Comparison of ENCODE assay signal across 34 cellular contexts in genomic region chr1:220666349-220666748, GRCh38.
"Had no signal": no experiment of that assay in that cellular context is flagged by ENCODE, and none has a peak within 500 bp of the region (broad histone marks: within the 10 kb centered on the region; RNA-seq: fewer than 3 reads in every experiment).

No MANE protein-coding gene starts in this region.

- H3K27me3 ChIP-seq: adrenal gland, body of pancreas, brain microvascular endothelial cell, breast epithelium had no signal

- H3K4me3 Mint-ChIP-seq: activated CD4-positive, alpha-beta T cell treated with anti-CD3 and anti-CD28 coated beads for 36 hours; activated CD4-positive, alpha-beta T cell treated with anti-CD3 and anti-CD28 coated beads, Interleukin-2, amount 10 ng/mL, durations not matched to agents 7 days and 5 days; activated CD8-positive, alpha-beta T cell treated with anti-CD3 and anti-CD28 coated beads for 36 hours; activated naive CD4-positive, alpha-beta T cell treated with anti-CD3 and anti-CD28 coated beads for 36 hours; activated naive CD8-positive, alpha-beta T cell treated with anti-CD3 and anti-CD28 coated beads for 36 hours; activated T-cell treated with anti-CD3 and anti-CD28 coated beads, Interleukin-2, amount 50 U/mL, for 4 hours; activated T-cell treated with anti-CD3 and anti-CD28 coated beads, Interleukin-2, amount 50 U/mL, for 72 hours; activated T-helper 1 cell treated with anti-CD3 and anti-CD28 coated beads, Interleukin-12 subunit alpha, Interleukin-12 subunit beta, Interleukin-2, Interleukin-4 antibody, amounts not matched to agents 30 ng/mL and 10 ng/mL and 1 ng/mL, durations not matched to agents 14 hours and 24 hours and 36 hours; activated T-helper 17 cell treated with anti-CD3 and anti-CD28 coated beads, Interleukin-2, amount 50 U/mL, for 72 hours; T-helper 1 cell treated with Interleukin-12 subunit alpha and Interleukin-12 subunit beta and Interleukin-4 antibody, amounts not matched to agents 30 μg/mL and 1 μg/mL, for 36 hours; T-helper 2 cell treated with Interferon-gamma antibody and Interleukin-4, amounts not matched to agents 5 μg/mL and 100 μg/mL, for 36 hours had no signal

- DNase-seq: activated CD4-positive, alpha-beta T cell treated with anti-CD3 and anti-CD28 coated beads for 1 hour; activated CD4-positive, alpha-beta T cell treated with anti-CD3 and anti-CD28 coated beads for 36 hours; activated CD4-positive, alpha-beta T cell treated with anti-CD3 and anti-CD28 coated beads for 48 hours; activated CD4-positive, alpha-beta T cell treated with anti-CD3 and anti-CD28 coated beads, Interleukin-2, amount 10 ng/mL, durations not matched to agents 7 days and 5 days; activated CD4-positive, alpha-beta T cell treated with anti-CD3 and anti-CD28 coated beads, Interleukin-2, amount 50 U/mL, for 48 hours; activated CD4-positive, CD25-positive, alpha-beta regulatory T cell; activated CD8-positive, alpha-beta memory T cell treated with anti-CD3 and anti-CD28 coated beads, Interleukin-2, amount 50 U/mL, for 4 hours; activated CD8-positive, alpha-beta T cell treated with anti-CD3 and anti-CD28 coated beads for 36 hours; activated effector memory CD4-positive, alpha-beta T cell treated with anti-CD3 and anti-CD28 coated beads, Interleukin-2, amount 50 U/mL, for 16 hours; activated gamma-delta T cell treated with Interleukin-2 at 50 U/mL for 16 hours; activated naive CD4-positive, alpha-beta T cell; activated naive CD4-positive, alpha-beta T cell treated with anti-CD3 and anti-CD28 coated beads for 36 hours; activated naive CD4-positive, alpha-beta T cell treated with anti-CD3 and anti-CD28 coated beads, Interleukin-2, amount 50 U/mL, for 16 hours; activated naive CD8-positive, alpha-beta T cell treated with anti-CD3 and anti-CD28 coated beads for 36 hours; activated T-cell treated with anti-CD3 and anti-CD28 coated beads for 4 hours; activated T-cell treated with anti-CD3 and anti-CD28 coated beads, Interleukin-2, amount 50 U/mL, for 1 hour; activated T-cell treated with anti-CD3 and anti-CD28 coated beads, Interleukin-2, amount 50 U/mL, for 4 hours; activated T-cell treated with anti-CD3 and anti-CD28 coated beads, Interleukin-2, amount 50 U/mL, for 72 hours; adrenal gland; amniotic stem cell; aorta; body of pancreas; brain microvascular endothelial cell; central memory CD4-positive, alpha-beta T cell; T-helper 2 cell; T-helper 9 cell had no signal

- H3K9me3 ChIP-seq: adrenal gland, body of pancreas had no signal

- H3K36me3 ChIP-seq: adrenal gland, brain microvascular endothelial cell, breast epithelium had no signal

- H3K4me1 Mint-ChIP-seq: activated CD4-positive, alpha-beta T cell treated with anti-CD3 and anti-CD28 coated beads for 36 hours; activated CD4-positive, alpha-beta T cell treated with anti-CD3 and anti-CD28 coated beads, Interleukin-2, amount 10 ng/mL, durations not matched to agents 7 days and 5 days; activated naive CD8-positive, alpha-beta T cell treated with anti-CD3 and anti-CD28 coated beads for 36 hours; activated T-helper 17 cell treated with anti-CD3 and anti-CD28 coated beads, Interleukin-2, amount 50 U/mL, for 72 hours had no signal

- H3K9me3 Mint-ChIP-seq: activated CD4-positive, alpha-beta T cell treated with anti-CD3 and anti-CD28 coated beads, Interleukin-2, amount 10 ng/mL, durations not matched to agents 7 days and 5 days; activated naive CD4-positive, alpha-beta T cell treated with anti-CD3 and anti-CD28 coated beads, Interleukin-2, amount 50 U/mL, for 72 hours; activated T-helper 1 cell treated with anti-CD3 and anti-CD28 coated beads, Interleukin-12 subunit alpha, Interleukin-12 subunit beta, Interleukin-2, Interleukin-4 antibody, amounts not matched to agents 30 ng/mL and 10 ng/mL and 1 ng/mL, durations not matched to agents 14 hours and 24 hours and 36 hours; activated T-helper 17 cell treated with anti-CD3 and anti-CD28 coated beads, Interleukin-2, amount 50 U/mL, for 72 hours; T-helper 1 cell treated with Interleukin-12 subunit alpha and Interleukin-12 subunit beta and Interleukin-4 antibody, amounts not matched to agents 30 μg/mL and 1 μg/mL, for 36 hours; T-helper 2 cell treated with Interferon-gamma antibody and Interleukin-4, amounts not matched to agents 5 μg/mL and 100 μg/mL, for 36 hours had no signal

- ATAC-seq: activated CD4-positive, alpha-beta T cell treated with anti-CD3 and anti-CD28 coated beads for 36 hours; activated CD4-positive, CD25-positive, alpha-beta regulatory T cell treated with anti-CD3 and anti-CD28 coated beads, Interleukin-2, amount 50 U/mL, for 24 hours; activated CD8-positive, alpha-beta T cell treated with anti-CD3 and anti-CD28 coated beads for 36 hours; activated naive CD4-positive, alpha-beta T cell treated with anti-CD3 and anti-CD28 coated beads, Interleukin-2, amount 50 U/mL, for 72 hours; activated T-cell treated with anti-CD3 and anti-CD28 coated beads, Interleukin-2, amount 50 U/mL, for 4 hours; activated T-cell treated with anti-CD3 and anti-CD28 coated beads, Interleukin-2, amount 50 U/mL, for 72 hours; activated T-helper 17 cell treated with anti-CD3 and anti-CD28 coated beads, Interleukin-2, amount 50 U/mL, for 72 hours; body of pancreas had no signal

- H3K4me3 ChIP-seq: adrenal gland, body of pancreas, breast epithelium had no signal

- H3K27ac Mint-ChIP-seq: activated CD4-positive, alpha-beta T cell treated with anti-CD3 and anti-CD28 coated beads for 36 hours; activated CD4-positive, alpha-beta T cell treated with anti-CD3 and anti-CD28 coated beads, Interleukin-2, amount 10 ng/mL, durations not matched to agents 7 days and 5 days; activated CD8-positive, alpha-beta T cell treated with anti-CD3 and anti-CD28 coated beads for 36 hours; activated naive CD4-positive, alpha-beta T cell treated with anti-CD3 and anti-CD28 coated beads for 36 hours; activated naive CD4-positive, alpha-beta T cell treated with anti-CD3 and anti-CD28 coated beads, Interleukin-2, amount 50 U/mL, for 72 hours; activated naive CD8-positive, alpha-beta T cell treated with anti-CD3 and anti-CD28 coated beads for 36 hours; activated T-cell treated with anti-CD3 and anti-CD28 coated beads, Interleukin-2, amount 50 U/mL, for 72 hours; activated T-helper 1 cell treated with anti-CD3 and anti-CD28 coated beads, Interleukin-12 subunit alpha, Interleukin-12 subunit beta, Interleukin-2, Interleukin-4 antibody, amounts not matched to agents 30 ng/mL and 10 ng/mL and 1 ng/mL, durations not matched to agents 14 hours and 24 hours and 36 hours; activated T-helper 17 cell treated with anti-CD3 and anti-CD28 coated beads, Interleukin-2, amount 50 U/mL, for 72 hours; T-helper 1 cell treated with Interleukin-12 subunit alpha and Interleukin-12 subunit beta and Interleukin-4 antibody, amounts not matched to agents 30 μg/mL and 1 μg/mL, for 36 hours; T-helper 2 cell treated with Interferon-gamma antibody and Interleukin-4, amounts not matched to agents 5 μg/mL and 100 μg/mL, for 36 hours had no signal

- H3K27ac ChIP-seq: adrenal gland, body of pancreas, brain microvascular endothelial cell, breast epithelium, VCaP had no signal

- H3K36me3 Mint-ChIP-seq: activated naive CD4-positive, alpha-beta T cell treated with anti-CD3 and anti-CD28 coated beads, Interleukin-2, amount 50 U/mL, for 72 hours; activated naive CD8-positive, alpha-beta T cell treated with anti-CD3 and anti-CD28 coated beads for 36 hours had no signal

- H3K4me1 ChIP-seq: adrenal gland, body of pancreas, breast epithelium had no signal
